ENCODE assay signal across 25 cellular contexts in genomic region chr2:46158661-46159060, GRCh38.
"Had no signal": no experiment of that assay in that cellular context is flagged by ENCODE, and none has a peak within 500 bp of the region (broad histone marks: within the 10 kb centered on the region; RNA-seq: fewer than 3 reads in every experiment).

No MANE protein-coding gene starts in this region.

- H3K4me3 ChIP-seq: neural progenitor cell, ovary, psoas muscle, right lobe of liver, sigmoid colon, stomach, thoracic aorta, thyroid gland, tibial nerve, upper lobe of left lung, uterus had no signal

- H3K9ac ChIP-seq: neural progenitor cell, parathyroid adenoma had no signal

- H2AFZ ChIP-seq: neural progenitor cell, parathyroid adenoma had no signal

- DNase-seq: natural killer cell; occipital lobe; ovary; posterior cingulate gyrus; psoas muscle; right cardiac atrium; right lobe of liver; sigmoid colon; small intestine; stimulated activated CD4-positive, alpha-beta T cell treated with anti-CD3 and anti-CD28 coated beads, Interleukin-15, amount 100 ng/mL, for 24 hours; stimulated activated CD4-positive, alpha-beta T cell treated with anti-CD3 and anti-CD28 coated beads, Interleukin-2, amount 100 ng/mL, for 24 hours; stimulated activated CD4-positive, alpha-beta T cell treated with anti-CD3 and anti-CD28 coated beads, Interleukin-2, amount 100 ng/mL, for 48 hours; stimulated activated CD4-positive, alpha-beta T cell treated with anti-CD3 and anti-CD28 coated beads, Interleukin-4, amount 100 ng/mL, for 24 hours; stimulated activated naive B cell treated with anti-CD40 and anti-IgM and Interleukin-4, amounts not matched to agents 10 μg/mL and 1 μg/mL and 100 μg/mL, for 72 hours; stimulated activated naive CD4-positive, alpha-beta T cell treated with Interleukin-2 at 50 U/mL for 16 hours; stomach; thyroid gland; trophoblast cell; upper lobe of left lung; uterus had no signal

- ATAC-seq: psoas muscle; stimulated activated effector memory CD8-positive, alpha-beta T cell treated with anti-CD3 and anti-CD28 coated beads, Interleukin-12 subunit alpha, Interleukin-12 subunit beta, amount 100 ng/mL, for 72 hours; stimulated activated naive B cell treated with anti-CD40 and anti-IgM and Interleukin-4, amounts not matched to agents 10 μg/mL and 1 μg/mL and 100 μg/mL, for 72 hours had no signal

- H3K4me2 ChIP-seq: neural progenitor cell had no signal

- H3K4me1 ChIP-seq: psoas muscle, right lobe of liver, thyroid gland had no signal

- H3K9me3 ChIP-seq: ovary, psoas muscle, right lobe of liver, sigmoid colon, stomach, thoracic aorta, thyroid gland, tibial nerve, upper lobe of left lung, uterus had no signal

- H3K27me3 ChIP-seq: neural progenitor cell, ovary, right lobe of liver, sigmoid colon, stomach, thyroid gland, tibial nerve, upper lobe of left lung, uterus had no signal

- H3K27ac ChIP-seq: neural progenitor cell, ovary, parathyroid adenoma, psoas muscle, right lobe of liver, sigmoid colon, stomach, thyroid gland, tibial nerve, uterus had no signal

- H3K36me3 ChIP-seq: neural progenitor cell, ovary, thoracic aorta, uterus had no signal
